ENCODE assay signal across 8 cellular contexts in the genomic region with DNA sequence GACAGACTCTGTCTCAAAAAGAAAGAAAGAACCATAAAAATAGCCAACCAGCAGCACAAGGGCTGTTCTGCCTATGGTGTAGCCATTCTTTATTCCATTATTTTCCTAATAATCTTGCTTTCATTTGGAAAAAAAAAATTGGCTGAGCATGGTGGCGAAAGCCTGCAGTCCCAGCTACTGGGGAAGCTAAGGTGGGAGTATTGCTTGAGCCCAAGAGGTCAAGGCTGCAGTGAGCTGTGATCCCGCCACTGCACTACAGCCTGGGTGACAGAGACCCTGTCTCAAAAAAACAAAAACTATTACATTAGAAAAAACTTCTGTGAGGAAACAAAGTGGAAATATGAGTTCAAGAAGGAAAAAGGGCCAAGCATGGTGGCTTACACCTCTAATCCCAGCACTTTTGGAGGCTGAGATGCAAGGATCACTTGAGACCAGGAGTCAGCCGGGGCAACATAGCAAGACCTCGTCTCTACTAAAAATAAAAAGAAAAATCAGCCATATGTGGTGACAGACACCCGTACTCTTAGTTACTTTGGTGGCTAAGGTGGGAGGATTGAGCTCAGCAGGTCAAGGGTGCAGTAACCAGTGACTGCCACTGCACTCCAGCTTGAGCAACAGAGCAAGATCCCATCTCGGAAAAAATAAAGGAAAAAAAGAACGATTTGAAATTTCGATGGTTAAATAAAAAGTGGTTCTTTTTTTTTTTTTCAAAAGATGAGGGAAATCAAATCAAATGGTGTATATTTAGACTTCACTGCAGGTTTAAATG. TPM values are rescaled to one million over a fixed set of nuclear protein-coding genes. Genes with fewer than 3 reads are reported as not detected.
A peak's percentile ranks its signal among the peaks of the same experiment; 100 is the strongest.
DNase-seq lines count a peak whose midpoint lies in the region; ATAC-seq and TF ChIP-seq lines count a peak whose summit lies in the region.

No MANE protein-coding gene starts in this region.

- peak; percentile 16 for DNase-seq in activated CD4-positive, alpha-beta T cell treated with anti-CD3 and anti-CD28 coated beads for 48 hours
- no peak for DNase-seq in activated CD4-positive, alpha-beta T cell treated with anti-CD3 and anti-CD28 coated beads, Interleukin-2, amount 50 U/mL, for 48 hours
- no peak for DNase-seq in effector memory CD8-positive, alpha-beta T cell
- DNase-seq in psoas muscle (no peak), aorta (no peak), NCI-H1417 (lab: John Stamatoyannopoulos, UW) (no peak), amniotic stem cell (lab: John Stamatoyannopoulos, UW) (no peak)

- no peaks in the 10 kb centered on the region for H3K9me3 ChIP-seq in OCI-LY1 (ENCODE audit: low read length)
- H3K9me3 ChIP-seq in psoas muscle, result no peaks in the 10 kb centered on the region
- no peaks in the 10 kb centered on the region for H3K9me3 ChIP-seq in aorta (ENCODE audit: control insufficient read depth, low read length)

- H3K4me2 ChIP-seq in OCI-LY1 (ENCODE audit: low read length), result no peak overlapping the region; the same call in 1 of the 2 replicates

- peak overlapping the region; percentile 71 to 96 for H3K27ac Mint-ChIP-seq in effector memory CD8-positive, alpha-beta T cell

- TF ChIP-seq CTCF in OCI-LY1 (IDR thresholded peaks at IDR 0.05; ENCODE audit: low read length) (no peak; the same call in 1 of the 2 replicates), psoas muscle (IDR thresholded peaks at IDR 0.05) (peak; percentile 32)

- H3K79me2 ChIP-seq in OCI-LY1 (ENCODE audit: insufficient read depth, low read length), result peaks cover 26% of the 10 kb centered on the region

- H3K27ac ChIP-seq in OCI-LY1 (ENCODE audit: low read depth, low read length, poor library complexity, severe bottlenecking), result peak overlapping the region; percentile 47
- H3K27ac ChIP-seq in psoas muscle, result peak overlapping the region; percentile 1
- H3K27ac ChIP-seq in aorta (ENCODE audit: low read depth in 1 of 2, low read length in 2 of 2), result no peak overlapping the region

- no peak overlapping the region for H3K9ac ChIP-seq in OCI-LY1 (ENCODE audit: low read length)

- H3K4me1 ChIP-seq in OCI-LY1 (ENCODE audit: insufficient read depth, low read length, severe bottlenecking), result peaks cover 32% of the 10 kb centered on the region
- H3K4me1 ChIP-seq in psoas muscle, result peaks cover 30% of the 10 kb centered on the region
- no peaks in the 10 kb centered on the region for H3K4me1 ChIP-seq in aorta (ENCODE audit: control insufficient read depth in 1 of 2, insufficient read depth in 2 of 2, low read length in 2 of 2)

- no peaks in the 10 kb centered on the region for H4K20me1 ChIP-seq in OCI-LY1 (ENCODE audit: insufficient read depth, low read length)

- no peaks in the 10 kb centered on the region for H3K9me3 Mint-ChIP-seq in effector memory CD8-positive, alpha-beta T cell

- H3F3A ChIP-seq in OCI-LY1 (ENCODE audit: insufficient read depth, low read length), result no peaks in the 10 kb centered on the region

- H3K9me2 ChIP-seq in OCI-LY1 (ENCODE audit: low read depth, low read length), result no peaks in the 10 kb centered on the region

- peaks cover 19 to 23% of the 10 kb centered on the region in 2 donors for H3K4me1 Mint-ChIP-seq in effector memory CD8-positive, alpha-beta T cell (ENCODE audit: low read depth in 2 of 2)

- peaks cover 6% of the 10 kb centered on the region for H3K36me3 Mint-ChIP-seq in effector memory CD8-positive, alpha-beta T cell (ENCODE audit: insufficient read depth)

- no peak for ATAC-seq in effector memory CD8-positive, alpha-beta T cell (replicated peaks)
- ATAC-seq in psoas muscle (no peak), aorta (ENCODE audit: low FRiP score) (no peak)

- intact Hi-C loops in psoas muscle (cut with DNase I), result loop anchor here in 1 of 2 donors (10.0 kb wide), 1 partner anchor 156 kb away; no protein-coding TSS in a partner anchor
- intact Hi-C loops in aorta (cut with DNase I), result no loop called here

- H3K36me3 ChIP-seq in OCI-LY1 (ENCODE audit: insufficient read depth, low read length), result no peaks in the 10 kb centered on the region
- H3K36me3 ChIP-seq in psoas muscle (ENCODE audit: insufficient read depth in 1 of 2, low read depth in 1 of 2), result no peaks in the 10 kb centered on the region
- H3K36me3 ChIP-seq in aorta (ENCODE audit: control insufficient read depth in 1 of 2, insufficient read depth in 2 of 2, low read length in 1 of 2), result no peaks in the 10 kb centered on the region

- 89 to 91% (median 91%) methylated on average over 8 of the region's 8 CpGs for WGBS in psoas muscle, 3 donors
- WGBS in aorta, 2 donors, result 80 to 84% methylated on average over 8 of the region's 8 CpGs

- H3K4me3 ChIP-seq in OCI-LY1 (ENCODE audit: low read depth, low read length, poor library complexity, severe bottlenecking), result no peak overlapping the region
- no peak overlapping the region for H3K4me3 ChIP-seq in psoas muscle
- no peak overlapping the region for H3K4me3 ChIP-seq in aorta (ENCODE audit: low read length in 2 of 2)

- peak overlapping the region; percentile 21 to 43 for H3K4me3 Mint-ChIP-seq in effector memory CD8-positive, alpha-beta T cell

- H2AFZ ChIP-seq in OCI-LY1 (ENCODE audit: low read length), result no peak overlapping the region

- no peaks in the 10 kb centered on the region for H3K27me3 Mint-ChIP-seq in effector memory CD8-positive, alpha-beta T cell

- no peaks in the 10 kb centered on the region for H3K27me3 ChIP-seq in OCI-LY1 (ENCODE audit: insufficient read depth, low read length)
- no peaks in the 10 kb centered on the region for H3K27me3 ChIP-seq in psoas muscle (ENCODE audit: insufficient read depth in 3 of 3, low read length in 2 of 3)
- H3K27me3 ChIP-seq in aorta (ENCODE audit: control insufficient read depth in 1 of 2, insufficient read depth in 2 of 2, low read length in 1 of 2), result no peaks in the 10 kb centered on the region

RNA-seq across cellular contexts. Expression of a gene that starts 2.5 kb away (rescaled TPM):
- total RNA-seq in psoas muscle (10 to 100 TPM in 3 of 4 donors, 1 to 10 TPM in 1; 6.9 to 13.5 (median 11.0) TPM), aorta (10 to 100 TPM; 22.7 to 33.1 TPM)
- polyA plus RNA-seq in psoas muscle (10 to 100 TPM in 1 of 3 donors, 1 to 10 TPM in 2; 6.4 to 14.2 (median 8.4) TPM), aorta (10 to 100 TPM; 14.5 to 20.1 TPM)

RNA-seq across cellular contexts. Expression of a gene that starts 12.1 kb away (rescaled TPM):
- 100 to 1,000 TPM in 2 of 4 donors, 10 to 100 TPM in 2; 73.3 to 164 (median 93.1) TPM for total RNA-seq in psoas muscle
- polyA plus RNA-seq in psoas muscle, result 10 to 100 TPM; 58.0 to 79.7 (median 68.3) TPM
- 100 to 1,000 TPM; 103 to 104 TPM for total RNA-seq in aorta
- polyA plus RNA-seq in aorta, result 100 to 1,000 TPM in 1 of 2 donors, 10 to 100 TPM in 1; 33.8 to 124 TPM

Comparison
In these comparisons a context has a peak if more than half of its experiments do, and no peak if none do; other contexts are left out.
1. H3K27ac ChIP-seq: peak in OCI-LY1 (single experiment) and psoas muscle (single experiment); none in aorta (0 of 2).